In genomic region chr3:32420138-32420981, GRCh38 we compare ENCODE assay signal across 1 cellular context.
TF ChIP-seq lines count a peak whose summit lies in the region.

No MANE protein-coding gene starts in this region.

TF ChIP-seq in HepG2, 621 proteins besides CTCF, POLR2A, EP300 and RAD21 (continued from another document):
- TF ChIP-seq ZNF605 (CRISPR knock-in tag; IDR thresholded peaks at IDR 0.05) (0 out of 2 replicates have a peak, but pooled peaks have one; percentile 29), SOX13 (IDR thresholded peaks at IDR 0.05) (0 out of 2 replicates have a peak, but pooled peaks have one; percentile 15), SOX13 (CRISPR knock-in tag; conservative IDR thresholded peaks at IDR 0.05 in 1 of 2, IDR thresholded peaks at IDR 0.05 in 1 of 2) (peak in 1 of 2 experiments; percentile 33; a peak in 1 of 4 replicates), ZBTB26 (CRISPR knock-in tag; IDR thresholded peaks at IDR 0.05; ENCODE audit: borderline replicate concordance) (0 out of 2 replicates have a peak, but pooled peaks have one; percentile 22), NFKBIZ (CRISPR knock-in tag; IDR thresholded peaks at IDR 0.05) (no peak), THAP8 (CRISPR knock-in tag; IDR thresholded peaks at IDR 0.05; ENCODE audit: borderline replicate concordance) (no peak), ZNF331 (CRISPR knock-in tag; IDR thresholded peaks at IDR 0.05) (peak; percentile 50; the same call in 1 of the 2 replicates), BCL6 (CRISPR knock-in tag; IDR thresholded peaks at IDR 0.05) (0 out of 2 replicates have a peak, but pooled peaks have one; percentile 12), RARA (CRISPR knock-in tag; IDR thresholded peaks at IDR 0.05) (peak; percentile 60), MYC (CRISPR knock-in tag; IDR thresholded peaks at IDR 0.05; ENCODE audit: borderline replicate concordance) (peak; percentile 28; the same call in 1 of the 2 replicates), HNF1B (CRISPR knock-in tag; IDR thresholded peaks at IDR 0.05) (0 out of 2 replicates have a peak, but pooled peaks have one; percentile 34), XRCC5 (optimal IDR thresholded peaks at IDR 0.05; ENCODE audit: low read length) (peak; percentile 73), ZNF557 (CRISPR knock-in tag; IDR thresholded peaks at IDR 0.05) (no peak), PRMT3 (CRISPR knock-in tag; IDR thresholded peaks at IDR 0.05; ENCODE audit: borderline replicate concordance, low read depth) (0 out of 2 replicates have a peak, but pooled peaks have one; percentile 22), ZSCAN30 (CRISPR knock-in tag; IDR thresholded peaks at IDR 0.05) (no peak), ZNF607 (CRISPR knock-in tag; IDR thresholded peaks at IDR 0.05; ENCODE audit: borderline replicate concordance) (0 out of 2 replicates have a peak, but pooled peaks have one; percentile 21), TCF7 (IDR thresholded peaks at IDR 0.05; ENCODE audit: low read depth) (peak; percentile 6; the same call in 1 of the 2 replicates), TBX2 (CRISPR knock-in tag; IDR thresholded peaks at IDR 0.05; ENCODE audit: borderline replicate concordance) (peak; percentile 9), MAZ (IDR thresholded peaks at IDR 0.05; ENCODE audit: borderline replicate concordance, low read depth, low read length) (no peak), MAZ (CRISPR knock-in tag; IDR thresholded peaks at IDR 0.05; ENCODE audit: low read depth) (0 out of 2 replicates have a peak, but pooled peaks have one; percentile 27), SOX6 (IDR thresholded peaks at IDR 0.05) (no peak), SOX6 (CRISPR knock-in tag; IDR thresholded peaks at IDR 0.05) (peak; percentile 42; the same call in 1 of the 2 replicates), PHF8 (CRISPR knock-in tag; IDR thresholded peaks at IDR 0.05) (peak; percentile 10; the same call in 1 of the 2 replicates), CC2D1A (CRISPR knock-in tag; IDR thresholded peaks at IDR 0.05) (0 out of 2 replicates have a peak, but pooled peaks have one; percentile 22), RCOR2 (CRISPR knock-in tag; IDR thresholded peaks at IDR 0.05) (0 out of 2 replicates have a peak, but pooled peaks have one; percentile 46), STAG1 (CRISPR knock-in tag; IDR thresholded peaks at IDR 0.05) (peak; percentile 8; the same call in 1 of the 2 replicates), ASH2L (IDR thresholded peaks at IDR 0.05; ENCODE audit: insufficient read length, low read depth, low read length) (peak; percentile 53), ZNF556 (CRISPR knock-in tag; IDR thresholded peaks at IDR 0.05; ENCODE audit: borderline replicate concordance) (no peak), HNRNPLL (IDR thresholded peaks at IDR 0.05; ENCODE audit: low read depth, low read length, poor library complexity, severe bottlenecking) (no peak), ZFY (CRISPR knock-in tag; IDR thresholded peaks at IDR 0.05) (peak; percentile 52; the same call in 1 of the 2 replicates), RXRB (CRISPR knock-in tag; IDR thresholded peaks at IDR 0.05; ENCODE audit: borderline replicate concordance) (0 out of 2 replicates have a peak, but pooled peaks have one; percentile 33), ZNF713 (CRISPR knock-in tag; IDR thresholded peaks at IDR 0.05) (no peak), SOX5 (CRISPR knock-in tag; IDR thresholded peaks at IDR 0.05; ENCODE audit: borderline replicate concordance) (peak; percentile 45; the same call in 1 of the 2 replicates), FOSL2 (CRISPR knock-in tag; IDR thresholded peaks at IDR 0.05) (peak; percentile 65), SALL1 (CRISPR knock-in tag; IDR thresholded peaks at IDR 0.05) (0 out of 2 replicates have a peak, but pooled peaks have one; percentile 2), SIX4 (CRISPR knock-in tag; IDR thresholded peaks at IDR 0.05) (no peak), SAP130 (CRISPR knock-in tag; IDR thresholded peaks at IDR 0.05; ENCODE audit: low read depth) (peak; percentile 16; the same call in 1 of the 2 replicates), ZNF501 (CRISPR knock-in tag; IDR thresholded peaks at IDR 0.05) (0 out of 2 replicates have a peak, but pooled peaks have one; percentile 23)
- TF ChIP-seq, protein P1, sequence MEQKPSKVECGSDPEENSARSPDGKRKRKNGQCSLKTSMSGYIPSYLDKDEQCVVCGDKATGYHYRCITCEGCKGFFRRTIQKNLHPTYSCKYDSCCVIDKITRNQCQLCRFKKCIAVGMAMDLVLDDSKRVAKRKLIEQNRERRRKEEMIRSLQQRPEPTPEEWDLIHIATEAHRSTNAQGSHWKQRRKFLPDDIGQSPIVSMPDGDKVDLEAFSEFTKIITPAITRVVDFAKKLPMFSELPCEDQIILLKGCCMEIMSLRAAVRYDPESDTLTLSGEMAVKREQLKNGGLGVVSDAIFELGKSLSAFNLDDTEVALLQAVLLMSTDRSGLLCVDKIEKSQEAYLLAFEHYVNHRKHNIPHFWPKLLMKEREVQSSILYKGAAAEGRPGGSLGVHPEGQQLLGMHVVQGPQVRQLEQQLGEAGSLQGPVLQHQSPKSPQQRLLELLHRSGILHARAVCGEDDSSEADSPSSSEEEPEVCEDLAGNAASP (CRISPR knock-in tag; IDR thresholded peaks at IDR 0.05; ENCODE audit: borderline replicate concordance): peak; percentile 47; the same call in 1 of the 2 replicates
- TF ChIP-seq, protein P2, sequence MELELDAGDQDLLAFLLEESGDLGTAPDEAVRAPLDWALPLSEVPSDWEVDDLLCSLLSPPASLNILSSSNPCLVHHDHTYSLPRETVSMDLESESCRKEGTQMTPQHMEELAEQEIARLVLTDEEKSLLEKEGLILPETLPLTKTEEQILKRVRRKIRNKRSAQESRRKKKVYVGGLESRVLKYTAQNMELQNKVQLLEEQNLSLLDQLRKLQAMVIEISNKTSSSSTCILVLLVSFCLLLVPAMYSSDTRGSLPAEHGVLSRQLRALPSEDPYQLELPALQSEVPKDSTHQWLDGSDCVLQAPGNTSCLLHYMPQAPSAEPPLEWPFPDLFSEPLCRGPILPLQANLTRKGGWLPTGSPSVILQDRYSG (CRISPR knock-in tag; IDR thresholded peaks at IDR 0.05): no peak
- TF ChIP-seq, protein P3, sequence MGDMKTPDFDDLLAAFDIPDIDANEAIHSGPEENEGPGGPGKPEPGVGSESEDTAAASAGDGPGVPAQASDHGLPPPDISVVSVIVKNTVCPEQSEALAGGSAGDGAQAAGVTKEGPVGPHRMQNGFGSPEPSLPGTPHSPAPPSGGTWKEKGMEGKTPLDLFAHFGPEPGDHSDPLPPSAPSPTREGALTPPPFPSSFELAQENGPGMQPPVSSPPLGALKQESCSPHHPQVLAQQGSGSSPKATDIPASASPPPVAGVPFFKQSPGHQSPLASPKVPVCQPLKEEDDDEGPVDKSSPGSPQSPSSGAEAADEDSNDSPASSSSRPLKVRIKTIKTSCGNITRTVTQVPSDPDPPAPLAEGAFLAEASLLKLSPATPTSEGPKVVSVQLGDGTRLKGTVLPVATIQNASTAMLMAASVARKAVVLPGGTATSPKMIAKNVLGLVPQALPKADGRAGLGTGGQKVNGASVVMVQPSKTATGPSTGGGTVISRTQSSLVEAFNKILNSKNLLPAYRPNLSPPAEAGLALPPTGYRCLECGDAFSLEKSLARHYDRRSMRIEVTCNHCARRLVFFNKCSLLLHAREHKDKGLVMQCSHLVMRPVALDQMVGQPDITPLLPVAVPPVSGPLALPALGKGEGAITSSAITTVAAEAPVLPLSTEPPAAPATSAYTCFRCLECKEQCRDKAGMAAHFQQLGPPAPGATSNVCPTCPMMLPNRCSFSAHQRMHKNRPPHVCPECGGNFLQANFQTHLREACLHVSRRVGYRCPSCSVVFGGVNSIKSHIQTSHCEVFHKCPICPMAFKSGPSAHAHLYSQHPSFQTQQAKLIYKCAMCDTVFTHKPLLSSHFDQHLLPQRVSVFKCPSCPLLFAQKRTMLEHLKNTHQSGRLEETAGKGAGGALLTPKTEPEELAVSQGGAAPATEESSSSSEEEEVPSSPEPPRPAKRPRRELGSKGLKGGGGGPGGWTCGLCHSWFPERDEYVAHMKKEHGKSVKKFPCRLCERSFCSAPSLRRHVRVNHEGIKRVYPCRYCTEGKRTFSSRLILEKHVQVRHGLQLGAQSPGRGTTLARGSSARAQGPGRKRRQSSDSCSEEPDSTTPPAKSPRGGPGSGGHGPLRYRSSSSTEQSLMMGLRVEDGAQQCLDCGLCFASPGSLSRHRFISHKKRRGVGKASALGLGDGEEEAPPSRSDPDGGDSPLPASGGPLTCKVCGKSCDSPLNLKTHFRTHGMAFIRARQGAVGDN (CRISPR knock-in tag; IDR thresholded peaks at IDR 0.05): peak; percentile 58
- TF ChIP-seq, protein P4, sequence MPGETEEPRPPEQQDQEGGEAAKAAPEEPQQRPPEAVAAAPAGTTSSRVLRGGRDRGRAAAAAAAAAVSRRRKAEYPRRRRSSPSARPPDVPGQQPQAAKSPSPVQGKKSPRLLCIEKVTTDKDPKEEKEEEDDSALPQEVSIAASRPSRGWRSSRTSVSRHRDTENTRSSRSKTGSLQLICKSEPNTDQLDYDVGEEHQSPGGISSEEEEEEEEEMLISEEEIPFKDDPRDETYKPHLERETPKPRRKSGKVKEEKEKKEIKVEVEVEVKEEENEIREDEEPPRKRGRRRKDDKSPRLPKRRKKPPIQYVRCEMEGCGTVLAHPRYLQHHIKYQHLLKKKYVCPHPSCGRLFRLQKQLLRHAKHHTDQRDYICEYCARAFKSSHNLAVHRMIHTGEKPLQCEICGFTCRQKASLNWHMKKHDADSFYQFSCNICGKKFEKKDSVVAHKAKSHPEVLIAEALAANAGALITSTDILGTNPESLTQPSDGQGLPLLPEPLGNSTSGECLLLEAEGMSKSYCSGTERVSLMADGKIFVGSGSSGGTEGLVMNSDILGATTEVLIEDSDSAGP (CRISPR knock-in tag; IDR thresholded peaks at IDR 0.05; ENCODE audit: borderline replicate concordance): peak; percentile 63; the same call in 1 of the 2 replicates
- TF ChIP-seq, protein P5, sequence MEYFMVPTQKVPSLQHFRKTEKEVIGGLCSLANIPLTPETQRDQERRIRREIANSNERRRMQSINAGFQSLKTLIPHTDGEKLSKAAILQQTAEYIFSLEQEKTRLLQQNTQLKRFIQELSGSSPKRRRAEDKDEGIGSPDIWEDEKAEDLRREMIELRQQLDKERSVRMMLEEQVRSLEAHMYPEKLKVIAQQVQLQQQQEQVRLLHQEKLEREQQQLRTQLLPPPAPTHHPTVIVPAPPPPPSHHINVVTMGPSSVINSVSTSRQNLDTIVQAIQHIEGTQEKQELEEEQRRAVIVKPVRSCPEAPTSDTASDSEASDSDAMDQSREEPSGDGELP (IDR thresholded peaks at IDR 0.05; ENCODE audit: borderline replicate concordance, low read depth): peak; percentile 12; the same call in 1 of the 2 replicates
